In the genomic region with DNA sequence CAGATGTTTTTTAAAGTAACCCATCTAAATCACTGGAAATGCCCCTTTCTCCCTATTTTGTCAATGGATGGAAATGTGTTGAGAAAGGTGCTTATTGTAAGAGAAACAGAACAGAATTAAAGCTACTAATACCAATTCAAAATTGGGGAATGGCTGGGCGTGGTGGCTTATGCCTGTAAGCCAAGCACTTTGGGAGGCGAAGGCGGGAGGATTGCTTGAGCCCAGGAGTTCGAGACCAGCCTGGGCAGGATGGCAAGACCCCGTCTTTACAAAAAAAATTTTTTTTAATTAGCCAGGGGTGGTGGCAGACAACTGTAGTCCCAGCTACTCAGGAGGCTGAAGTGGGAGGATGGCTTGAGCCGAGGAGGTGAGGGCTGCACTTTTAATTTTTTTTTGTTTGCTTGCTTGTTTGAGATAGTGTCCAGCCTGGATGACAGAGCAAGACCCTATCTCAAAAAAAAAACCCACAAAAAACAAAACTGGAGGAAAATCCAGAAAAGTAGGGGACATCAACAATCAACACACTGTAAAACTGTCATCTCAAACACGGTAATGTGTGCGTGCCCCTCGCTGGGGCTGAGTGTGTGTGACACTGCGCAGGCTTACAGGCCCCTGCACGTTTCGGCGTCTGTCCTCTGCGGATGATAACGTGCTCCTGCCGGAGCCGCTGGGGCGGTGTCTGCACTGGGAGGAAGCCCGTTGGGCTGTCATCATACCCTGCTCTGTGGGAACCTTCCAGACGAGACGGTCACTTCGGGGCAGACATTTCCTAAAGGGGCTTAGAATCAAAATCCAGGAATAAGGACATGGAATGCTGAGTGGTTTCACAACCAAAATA, we compare ENCODE assay signal across 12 cellular contexts. TPM values are rescaled to one million over a fixed set of nuclear protein-coding genes. Genes with fewer than 3 reads are reported as not detected.
DNase-seq lines count a peak whose midpoint lies in the region; ATAC-seq and TF ChIP-seq lines count a peak whose summit lies in the region.
"Had no signal": no experiment of that assay in that cellular context is flagged by ENCODE, and none has a peak within 500 bp of the region (broad histone marks: within the 10 kb centered on the region; RNA-seq: fewer than 3 reads in every experiment).

No MANE protein-coding gene starts in this region.

- H4K91ac ChIP-seq in IMR-90 (ENCODE audit: insufficient read depth, low read depth, low read length), result peak overlapping the region; percentile 74

- H3K4me1 ChIP-seq in IMR-90 (ENCODE audit: control insufficient read depth, insufficient read depth, low read length) (peaks cover 29% of the 10 kb centered on the region), psoas muscle (peaks cover 3% of the 10 kb centered on the region)

- TF ChIP-seq CTCF in IMR-90 (conservative IDR thresholded peaks at IDR 0.05; ENCODE audit: low read depth, low read length) (no peak), psoas muscle (IDR thresholded peaks at IDR 0.05) (no peak)

- POLR2A ChIA-PET in IMR-90 (lab: Charles Lee; ENCODE audit: unreplicated experiment), result no interaction called here

- DNase-seq in IMR-90, result no peak
- no peak for DNase-seq in central memory CD8-positive, alpha-beta T cell (ENCODE audit: low spot score in 2 of 2)
- DNase-seq in hepatic stellate cell (ENCODE audit: low spot score), result peak; percentile 75
- DNase-seq in psoas muscle, result peak in 1 of 2 donors; percentile 37
- no peak for DNase-seq in stimulated activated naive B cell treated with anti-CD40 and anti-IgM and Interleukin-4, amounts not matched to agents 10 μg/mL and 1 μg/mL and 100 μg/mL, for 72 hours
- DNase-seq in NCI-H187 treated with DMSO at 0.1 percent for 48 hours (lab: John Stamatoyannopoulos, UW), result no peak
- DNase-seq in DMS79 (lab: John Stamatoyannopoulos, UW), result no peak
- DNase-seq: NCI-H1105 treated with DMSO at 0.1 percent for 48 hours, NCI-H526, SIG-M5 had no signal

- peaks cover 13% of the 10 kb centered on the region for H3K9me1 ChIP-seq in IMR-90 (ENCODE audit: insufficient read depth, low read length)

- dilution Hi-C loops in IMR-90 (cut with HindIII; ENCODE audit: low sequenced_read_pairs, unreplicated experiment), result no loop called here

- peak overlapping the region; percentile 71; the same call in 1 of the 2 replicates for H3K23ac ChIP-seq in IMR-90 (ENCODE audit: low read depth, low read length)

- H2BK120ac ChIP-seq in IMR-90 (ENCODE audit: low read depth, low read length), result peak overlapping the region; percentile 84; the same call in 1 of the 2 replicates

- H4K20me1 ChIP-seq in IMR-90 (ENCODE audit: insufficient read depth, low read length), result no peaks in the 10 kb centered on the region; the same call in 1 of the 2 replicates

- peak overlapping the region; percentile 62 for H3K27ac Mint-ChIP-seq in central memory CD8-positive, alpha-beta T cell (ENCODE audit: low read depth)
- no peak overlapping the region for H3K27ac Mint-ChIP-seq in stimulated activated naive B cell treated with anti-CD40 and anti-IgM and Interleukin-4, amounts not matched to agents 10 μg/mL and 1 μg/mL and 100 μg/mL, for 72 hours

- in situ Hi-C loops in IMR-90 (cut with MboI; ENCODE audit: low sequenced_read_pairs), result no loop called here

- 60% methylated on average over 13 of the region's 22 CpGs; no CpG with 5 or more reads in 1 of the 2 experiments for WGBS in IMR-90 (ENCODE audit: extremely low coverage in 2 of 2, insufficient read length in 1 of 2), 2 experiments
- WGBS in psoas muscle, 3 donors, result 83 to 86% (median 85%) methylated on average over 22 of the region's 22 CpGs

- H2BK5ac ChIP-seq in IMR-90 (ENCODE audit: low read depth, low read length, poor library complexity, severe bottlenecking), result no peak overlapping the region

- H2AK9ac ChIP-seq in IMR-90 (replicated peaks; ENCODE audit: low read depth, low read length, poor library complexity), result no peak overlapping the region

- H3K4me2 ChIP-seq in IMR-90 (ENCODE audit: low read depth, low read length), result no peak overlapping the region

- ATAC-seq in IMR-90 (ENCODE audit: low read depth) (no peak), psoas muscle (no peak), GM19395 (IDR thresholded peaks at IDR 0.05; ENCODE audit: unreplicated experiment) (no peak)
- no peak for ATAC-seq in central memory CD8-positive, alpha-beta T cell (replicated peaks; ENCODE audit: extremely low read depth, poor library complexity, severe bottlenecking)
- no peak for ATAC-seq in stimulated activated naive B cell treated with anti-CD40 and anti-IgM and Interleukin-4, amounts not matched to agents 10 μg/mL and 1 μg/mL and 100 μg/mL, for 72 hours (replicated peaks)

- peak overlapping the region; percentile 75; the same call in 1 of the 3 replicates for H2BK15ac ChIP-seq in IMR-90 (ENCODE audit: low read depth, low read length)

- no peaks in the 10 kb centered on the region for H3K27me3 ChIP-seq in IMR-90 (ENCODE audit: control insufficient read depth, insufficient read depth, low read length)
- peaks cover 0 to 25% (median 3%) of the 10 kb centered on the region in 3 donors for H3K27me3 ChIP-seq in psoas muscle (ENCODE audit: insufficient read depth in 3 of 3, low read length in 2 of 3)

- H3K36me3 ChIP-seq in IMR-90 (ENCODE audit: control insufficient read depth, insufficient read depth, low read length) (no peaks in the 10 kb centered on the region), psoas muscle (ENCODE audit: insufficient read depth in 1 of 2, low read depth in 1 of 2) (no peaks in the 10 kb centered on the region)

- peaks cover 4% of the 10 kb centered on the region for H3K27me3 Mint-ChIP-seq in central memory CD8-positive, alpha-beta T cell
- H3K27me3 Mint-ChIP-seq in stimulated activated naive B cell treated with anti-CD40 and anti-IgM and Interleukin-4, amounts not matched to agents 10 μg/mL and 1 μg/mL and 100 μg/mL, for 72 hours, result peaks cover 24 to 45% of the 10 kb centered on the region in 2 donors

- 0 out of 2 replicates have a peak overlapping the region, but pooled peaks have one; percentile 26 for H3K56ac ChIP-seq in IMR-90 (ENCODE audit: extremely low read depth, insufficient read depth, low read length)

- intact Hi-C loops in IMR-90 (cut with micrococcal nuclease) (no loop called here), psoas muscle (cut with DNase I) (loop anchor here in 1 of 2 donors (10.0 kb wide), 1 partner anchor 526 kb away; no protein-coding TSS in a partner anchor)

- H2BK20ac ChIP-seq in IMR-90 (ENCODE audit: low read depth, low read length), result peak overlapping the region; percentile 81

- H3K9ac ChIP-seq in IMR-90 (ENCODE audit: low read depth, low read length), result no peak overlapping the region

- H3K79me1 ChIP-seq in IMR-90 (ENCODE audit: low read depth in 1 of 2, low read length in 2 of 2), result peaks cover 11 to 45% of the 10 kb centered on the region in 2 experiments

- no peak for TF ChIP-seq RAD21 in IMR-90 (IDR thresholded peaks at IDR 0.05; ENCODE audit: low read length)

- H4K8ac ChIP-seq in IMR-90 (ENCODE audit: low read depth in 2 of 2, low read length in 2 of 2), result peak overlapping the region; percentile 47 to 73; a peak in 2 of 4 replicates

- BruUV-seq in IMR-90 (replicated peaks; lab: Mats Ljungman, UMichigan), result no TSS peak

- H3K27ac ChIP-seq in IMR-90 (ENCODE audit: insufficient read depth, low read length), result no peak overlapping the region
- peak overlapping the region; percentile 50 for H3K27ac ChIP-seq in psoas muscle
- H3K27ac ChIP-seq: epithelial cell of prostate had no signal

- H4K5ac ChIP-seq in IMR-90 (ENCODE audit: low read depth, low read length), result peak overlapping the region; percentile 66

- H3K36me3 Mint-ChIP-seq in central memory CD8-positive, alpha-beta T cell (ENCODE audit: insufficient read depth), result no peaks in the 10 kb centered on the region
- peaks cover 2 to 8% of the 10 kb centered on the region in 2 donors for H3K36me3 Mint-ChIP-seq in stimulated activated naive B cell treated with anti-CD40 and anti-IgM and Interleukin-4, amounts not matched to agents 10 μg/mL and 1 μg/mL and 100 μg/mL, for 72 hours

- H3K4me1 Mint-ChIP-seq in central memory CD8-positive, alpha-beta T cell, result no peaks in the 10 kb centered on the region
- H3K4me1 Mint-ChIP-seq in stimulated activated naive B cell treated with anti-CD40 and anti-IgM and Interleukin-4, amounts not matched to agents 10 μg/mL and 1 μg/mL and 100 μg/mL, for 72 hours, result peaks cover 3 to 7% of the 10 kb centered on the region in 2 donors

- H2AK5ac ChIP-seq in IMR-90 (ENCODE audit: low read depth, low read length), result peak overlapping the region; percentile 95

- H3K18ac ChIP-seq in IMR-90 (ENCODE audit: low read depth, low read length), result peak overlapping the region; percentile 51

- no peaks in the 10 kb centered on the region for H3K9me3 Mint-ChIP-seq in central memory CD8-positive, alpha-beta T cell
- H3K9me3 Mint-ChIP-seq in stimulated activated naive B cell treated with anti-CD40 and anti-IgM and Interleukin-4, amounts not matched to agents 10 μg/mL and 1 μg/mL and 100 μg/mL, for 72 hours, result no peaks in the 10 kb centered on the region

- no peaks in the 10 kb centered on the region for H3K9me3 ChIP-seq in IMR-90 (ENCODE audit: control insufficient read depth, insufficient read depth, low read length)
- H3K9me3 ChIP-seq in psoas muscle, result no peaks in the 10 kb centered on the region

- no peak for TF ChIP-seq POLR2A in IMR-90 (IDR thresholded peaks at IDR 0.05; ENCODE audit: low read depth, low read length)

- no peak overlapping the region for H3K4me3 Mint-ChIP-seq in central memory CD8-positive, alpha-beta T cell
- H3K4me3 Mint-ChIP-seq in stimulated activated naive B cell treated with anti-CD40 and anti-IgM and Interleukin-4, amounts not matched to agents 10 μg/mL and 1 μg/mL and 100 μg/mL, for 72 hours, result no peak overlapping the region

- H3K4me3 ChIP-seq in IMR-90 (ENCODE audit: insufficient read depth, low read depth, low read length) (no peak overlapping the region), psoas muscle (no peak overlapping the region)

- H3K14ac ChIP-seq in IMR-90 (replicated peaks; ENCODE audit: low read depth, low read length), result peak overlapping the region; percentile 77; the same call in 1 of the 2 replicates

- CTCF ChIA-PET in IMR-90 (lab: Yijun Ruan, JAX), result no interaction called here

- no peak overlapping the region for H2AFZ ChIP-seq in IMR-90 (replicated peaks; ENCODE audit: low read length, poor library complexity)

- H3K4ac ChIP-seq in IMR-90 (ENCODE audit: low read depth, low read length), result peak overlapping the region; percentile 79

TF ChIP-seq in IMR-90, 13 proteins besides CTCF, POLR2A, EP300 and RAD21:
- TF ChIP-seq MAFK (IDR thresholded peaks at IDR 0.05; ENCODE audit: low read depth, low read length) (no peak), BHLHE40 (IDR thresholded peaks at IDR 0.05; ENCODE audit: low read depth, low read length) (0 out of 2 replicates have a peak, but pooled peaks have one; percentile 18)

RNA-seq across cellular contexts. Expression of a gene that starts 11.6 kb away (rescaled TPM):
- total RNA-seq in IMR-90 (2012; rRNA removed) (18.8 and 23.9 TPM in 2 replicates), psoas muscle (10 to 100 TPM in 2 of 4 donors, 1 to 10 TPM in 2; 5.6 to 13.9 (median 9.4) TPM)
- polyA plus RNA-seq in IMR-90 (2012; rRNA removed) (58.5 and 59.3 TPM in 2 replicates), psoas muscle (10 to 100 TPM in 2 of 3 donors, 1 to 10 TPM in 1; 8.3 to 13.1 (median 10.8) TPM)
- polyA plus RNA-seq in IMR-90 (2012; cell fraction: cytosol; rRNA removed), result 46.5 and 53.6 TPM in 2 replicates
- 236 and 251 TPM in 2 replicates for polyA plus RNA-seq in IMR-90 (2012; cell fraction: nucleus; rRNA removed; ENCODE audit: low replicate concordance)
